In the genomic region with DNA sequence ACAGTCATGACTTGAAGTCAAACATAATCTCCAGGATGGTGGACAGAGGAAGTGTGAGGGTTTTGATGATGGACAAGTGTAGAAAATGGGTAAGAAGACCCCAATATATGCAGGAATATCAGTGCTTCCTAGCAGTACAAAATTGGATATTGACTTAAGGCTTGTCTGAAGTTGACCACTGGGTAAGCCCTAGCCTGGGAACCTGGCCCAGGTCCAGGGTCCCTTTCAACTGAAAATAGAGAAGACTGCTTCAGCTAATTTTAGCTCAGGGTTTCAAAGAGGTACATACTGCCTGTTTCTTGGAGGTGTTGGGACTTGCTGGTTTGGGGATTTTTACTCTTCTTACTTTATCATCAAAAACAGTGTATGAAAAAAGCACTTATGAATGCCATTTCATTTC, we compare ENCODE assay signal across 9 cellular contexts. TPM values are rescaled to one million over a fixed set of nuclear protein-coding genes. Genes with fewer than 3 reads are reported as not detected.
DNase-seq lines count a peak whose midpoint lies in the region; ATAC-seq and TF ChIP-seq lines count a peak whose summit lies in the region.
"Had no signal": no experiment of that assay in that cellular context is flagged by ENCODE, and none has a peak within 500 bp of the region (broad histone marks: within the 10 kb centered on the region; RNA-seq: fewer than 3 reads in every experiment).

No MANE protein-coding gene starts in this region.

- no peak overlapping the region for H2AFZ ChIP-seq in SK-N-SH (ENCODE audit: low read depth)

- no peak overlapping the region for H3K9ac ChIP-seq in SK-N-SH

- peaks cover 2 to 15% of the 10 kb centered on the region in 2 experiments for H3K36me3 ChIP-seq in SK-N-SH (replicated peaks in 1 of 2; ENCODE audit: control insufficient read depth in 1 of 2, insufficient read depth in 2 of 2, low read length in 1 of 2)

- POLR2A ChIA-PET in SK-N-SH (lab: Yijun Ruan, JAX), result no interaction called here

- ATAC-seq in SK-N-SH treated with all-trans-retinoic acid at 6 μM for 48 hours (no peak), HG03342 (IDR thresholded peaks at IDR 0.05; ENCODE audit: unreplicated experiment) (peak; percentile 17)
- no peak for ATAC-seq in stimulated activated effector memory CD8-positive, alpha-beta T cell treated with anti-CD3 and anti-CD28 coated beads, Interleukin-12 subunit alpha, Interleukin-12 subunit beta, amount 100 ng/mL, for 72 hours

- TF ChIP-seq RAD21 in SK-N-SH (IDR thresholded peaks at IDR 0.05; ENCODE audit: low read length), result no peak

- H3F3A ChIP-seq in SK-N-SH (replicated peaks; ENCODE audit: insufficient read depth), result peaks cover 11% of the 10 kb centered on the region

- no peaks in the 10 kb centered on the region for H3K9me3 Mint-ChIP-seq in stimulated activated effector memory CD8-positive, alpha-beta T cell treated with anti-CD3 and anti-CD28 coated beads, Interleukin-12 subunit alpha, Interleukin-12 subunit beta, amount 100 ng/mL, for 72 hours

- no peaks in the 10 kb centered on the region for H3K27me3 ChIP-seq in SK-N-SH (ENCODE audit: insufficient read depth)

- H3K9me3 ChIP-seq in SK-N-SH, result no peaks in the 10 kb centered on the region

- peak overlapping the region in 1 of 2 experiments; percentile 18; a peak in 2 of 4 replicates for H3K27ac ChIP-seq in SK-N-SH (ENCODE audit: low read depth in 2 of 2, low read length in 1 of 2)
- peak overlapping the region; percentile 5 for H3K27ac ChIP-seq in caudate nucleus (ENCODE audit: low read depth, low read length)
- H3K27ac ChIP-seq: C4-2B had no signal

- peaks cover 87% of the 10 kb centered on the region for H4K20me1 ChIP-seq in SK-N-SH (ENCODE audit: insufficient read depth)

- H3K79me2 ChIP-seq in SK-N-SH (ENCODE audit: insufficient read depth), result peaks cover 89% of the 10 kb centered on the region

- H3K27ac Mint-ChIP-seq in stimulated activated effector memory CD8-positive, alpha-beta T cell treated with anti-CD3 and anti-CD28 coated beads, Interleukin-12 subunit alpha, Interleukin-12 subunit beta, amount 100 ng/mL, for 72 hours, result peak overlapping the region; percentile 88

- no peak overlapping the region for H3K4me3 ChIP-seq in SK-N-SH (ENCODE audit: low read depth in 2 of 2, low read length in 1 of 2)

- TF ChIP-seq EP300 in SK-N-SH (IDR thresholded peaks at IDR 0.05; ENCODE audit: borderline replicate concordance in 1 of 2, low read depth in 1 of 2, low read length in 1 of 2), result no peak

- H3K36me3 Mint-ChIP-seq in stimulated activated effector memory CD8-positive, alpha-beta T cell treated with anti-CD3 and anti-CD28 coated beads, Interleukin-12 subunit alpha, Interleukin-12 subunit beta, amount 100 ng/mL, for 72 hours, result peaks cover 32% of the 10 kb centered on the region

- H3K9me2 ChIP-seq in SK-N-SH, result no peaks in the 10 kb centered on the region

- peak overlapping the region; percentile 52 for H3K4me2 ChIP-seq in SK-N-SH

- H3K4me3 Mint-ChIP-seq in stimulated activated effector memory CD8-positive, alpha-beta T cell treated with anti-CD3 and anti-CD28 coated beads, Interleukin-12 subunit alpha, Interleukin-12 subunit beta, amount 100 ng/mL, for 72 hours, result peak overlapping the region; percentile 65

- peaks cover 16 to 40% of the 10 kb centered on the region in 2 experiments for H3K4me1 ChIP-seq in SK-N-SH (ENCODE audit: control insufficient read depth in 1 of 2, insufficient read depth in 2 of 2, low read depth in 1 of 2, low read length in 1 of 2)

- H3K4me1 Mint-ChIP-seq in stimulated activated effector memory CD8-positive, alpha-beta T cell treated with anti-CD3 and anti-CD28 coated beads, Interleukin-12 subunit alpha, Interleukin-12 subunit beta, amount 100 ng/mL, for 72 hours, result peaks cover 65% of the 10 kb centered on the region

- no peak for TF ChIP-seq CTCF in SK-N-SH (IDR thresholded peaks at IDR 0.05)

- CTCF ChIA-PET in SK-N-SH (lab: Yijun Ruan, JAX), result interaction anchor here (2.7 kb wide), 1 partner anchor 12 kb away, joined by 8 read pairs; no protein-coding TSS in a partner anchor

- DNase-seq in SK-N-SH (no peak), caudate nucleus (lab: John Stamatoyannopoulos, UW) (peak in 4 of 61 donors; percentile 0 to 18 (median 8)), HT-29 (ENCODE audit: low spot score) (no peak), NCI-H1930 (lab: John Stamatoyannopoulos, UW) (no peak), OCI-M2 (lab: John Stamatoyannopoulos, UW; ENCODE audit: unreplicated experiment) (no peak)
- DNase-seq in stimulated activated effector memory CD8-positive, alpha-beta T cell treated with anti-CD3 and anti-CD28 coated beads, Interleukin-12 subunit alpha, Interleukin-12 subunit beta, amount 100 ng/mL, for 72 hours (ENCODE audit: low spot score in 2 of 2), result no peak

TF ChIP-seq in SK-N-SH, 30 proteins besides CTCF, POLR2A, EP300 and RAD21 (continues in another document):
- TF ChIP-seq NFIC (IDR thresholded peaks at IDR 0.05; ENCODE audit: borderline replicate concordance) (no peak), SMC3 (IDR thresholded peaks at IDR 0.05; ENCODE audit: low read depth, low read length) (no peak), NRF1 (IDR thresholded peaks at IDR 0.05; ENCODE audit: low read depth, low read length) (no peak), POLR2AphosphoS5 (IDR thresholded peaks at IDR 0.05; ENCODE audit: low read depth, low read length) (no peak), MEF2A (IDR thresholded peaks at IDR 0.05; ENCODE audit: borderline replicate concordance, low read depth) (no peak), FOXM1 (IDR thresholded peaks at IDR 0.05; ENCODE audit: low read depth) (no peak), GABPA (IDR thresholded peaks at IDR 0.05; ENCODE audit: low read depth) (no peak), EZH2phosphoT487 (IDR thresholded peaks at IDR 0.05; ENCODE audit: borderline replicate concordance, low read depth) (no peak)

TF ChIP-seq in SK-N-SH treated with all-trans-retinoic acid at 6 μM for 48 hours, 23 proteins besides CTCF, POLR2A, EP300 and RAD21:
- TF ChIP-seq PPARA (CRISPR knock-in tag; IDR thresholded peaks at IDR 0.05; ENCODE audit: borderline replicate concordance), result no peak
- TF ChIP-seq ESRRG (CRISPR knock-in tag; IDR thresholded peaks at IDR 0.05), result no peak
- no peak; the same call in 1 of the 2 replicates for TF ChIP-seq CSDC2 (CRISPR knock-in tag; IDR thresholded peaks at IDR 0.05)
- TF ChIP-seq, protein P1, sequence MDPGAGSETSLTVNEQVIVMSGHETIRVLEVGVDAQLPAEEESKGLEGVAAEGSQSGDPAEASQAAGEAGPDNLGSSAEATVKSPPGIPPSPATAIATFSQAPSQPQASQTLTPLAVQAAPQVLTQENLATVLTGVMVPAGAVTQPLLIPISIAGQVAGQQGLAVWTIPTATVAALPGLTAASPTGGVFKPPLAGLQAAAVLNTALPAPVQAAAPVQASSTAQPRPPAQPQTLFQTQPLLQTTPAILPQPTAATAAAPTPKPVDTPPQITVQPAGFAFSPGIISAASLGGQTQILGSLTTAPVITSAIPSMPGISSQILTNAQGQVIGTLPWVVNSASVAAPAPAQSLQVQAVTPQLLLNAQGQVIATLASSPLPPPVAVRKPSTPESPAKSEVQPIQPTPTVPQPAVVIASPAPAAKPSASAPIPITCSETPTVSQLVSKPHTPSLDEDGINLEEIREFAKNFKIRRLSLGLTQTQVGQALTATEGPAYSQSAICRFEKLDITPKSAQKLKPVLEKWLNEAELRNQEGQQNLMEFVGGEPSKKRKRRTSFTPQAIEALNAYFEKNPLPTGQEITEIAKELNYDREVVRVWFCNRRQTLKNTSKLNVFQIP (CRISPR knock-in tag; IDR thresholded peaks at IDR 0.05; ENCODE audit: borderline replicate concordance, low read depth), result no peak
- TF ChIP-seq, protein P2, sequence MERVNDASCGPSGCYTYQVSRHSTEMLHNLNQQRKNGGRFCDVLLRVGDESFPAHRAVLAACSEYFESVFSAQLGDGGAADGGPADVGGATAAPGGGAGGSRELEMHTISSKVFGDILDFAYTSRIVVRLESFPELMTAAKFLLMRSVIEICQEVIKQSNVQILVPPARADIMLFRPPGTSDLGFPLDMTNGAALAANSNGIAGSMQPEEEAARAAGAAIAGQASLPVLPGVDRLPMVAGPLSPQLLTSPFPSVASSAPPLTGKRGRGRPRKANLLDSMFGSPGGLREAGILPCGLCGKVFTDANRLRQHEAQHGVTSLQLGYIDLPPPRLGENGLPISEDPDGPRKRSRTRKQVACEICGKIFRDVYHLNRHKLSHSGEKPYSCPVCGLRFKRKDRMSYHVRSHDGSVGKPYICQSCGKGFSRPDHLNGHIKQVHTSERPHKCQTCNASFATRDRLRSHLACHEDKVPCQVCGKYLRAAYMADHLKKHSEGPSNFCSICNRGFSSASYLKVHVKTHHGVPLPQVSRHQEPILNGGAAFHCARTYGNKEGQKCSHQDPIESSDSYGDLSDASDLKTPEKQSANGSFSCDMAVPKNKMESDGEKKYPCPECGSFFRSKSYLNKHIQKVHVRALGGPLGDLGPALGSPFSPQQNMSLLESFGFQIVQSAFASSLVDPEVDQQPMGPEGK (CRISPR knock-in tag; IDR thresholded peaks at IDR 0.05; ENCODE audit: borderline replicate concordance), result no peak
- no peak for TF ChIP-seq RARB (CRISPR knock-in tag; IDR thresholded peaks at IDR 0.05)
- TF ChIP-seq ZFP30 (CRISPR knock-in tag; IDR thresholded peaks at IDR 0.05), result no peak
- TF ChIP-seq OSR1 (CRISPR knock-in tag; IDR thresholded peaks at IDR 0.05), result no peak
- TF ChIP-seq GLIS3 (CRISPR knock-in tag; IDR thresholded peaks at IDR 0.05), result no peak
- no peak for TF ChIP-seq ZNF70 (CRISPR knock-in tag; IDR thresholded peaks at IDR 0.05)

RNA-seq across cellular contexts. Expression of a gene that starts 4.7 kb away (rescaled TPM):
- 12.0 and 15.4 TPM in 2 replicates for polyA plus RNA-seq in SK-N-SH (2012; rRNA removed)
- polyA plus RNA-seq in SK-N-SH (2012; cell fraction: cytosol; rRNA removed), result 18.3 and 18.5 TPM in 2 replicates
- polyA plus RNA-seq in SK-N-SH (2012; cell fraction: nucleus; rRNA removed), result 4.3 and 10.0 TPM in 2 replicates
- total RNA-seq in HT-29 (2014; rRNA removed; shearing (Covaris generic)), result 10.9 and 12.9 TPM in 2 replicates

RNA-seq across cellular contexts. Expression of a gene that starts 32.9 kb away (rescaled TPM):
- 4,623 and 5,582 TPM in 2 replicates for polyA plus RNA-seq in SK-N-SH (2012; rRNA removed)
- polyA plus RNA-seq in SK-N-SH (2012; cell fraction: cytosol; rRNA removed), result 4,989 and 5,704 TPM in 2 replicates
- polyA plus RNA-seq in SK-N-SH (2012; cell fraction: nucleus; rRNA removed), result 1,488 and 1,754 TPM in 2 replicates
- 1,130 and 1,186 TPM in 2 replicates for total RNA-seq in HT-29 (2014; rRNA removed; shearing (Covaris generic))

RNA-seq across cellular contexts. Expression of a gene that starts 33.0 kb away (rescaled TPM):
- 8.1 and 10.6 TPM in 2 replicates for polyA plus RNA-seq in SK-N-SH (2012; rRNA removed)
- 12.1 and 17.0 TPM in 2 replicates for polyA plus RNA-seq in SK-N-SH (2012; cell fraction: cytosol; rRNA removed)
- 5.6 and 7.1 TPM in 2 replicates for polyA plus RNA-seq in SK-N-SH (2012; cell fraction: nucleus; rRNA removed)
- total RNA-seq in HT-29 (2014; rRNA removed; shearing (Covaris generic)), result 1.2 and 2.2 TPM in 2 replicates
